Comparison of ENCODE assay signal across 1 cellular context in genomic region chr9:109122726-109123621, GRCh38.
TF ChIP-seq lines count a peak whose summit lies in the region.

No MANE protein-coding gene starts in this region.

TF ChIP-seq in K562, 482 proteins besides CTCF, POLR2A, EP300 and RAD21 (continued from another document and continues in another):
- no peak; the same call in 1 of the 2 replicates for TF ChIP-seq ZBTB40 (IDR thresholded peaks at IDR 0.05)
- no peak for TF ChIP-seq ZBTB40 (CRISPR knock-in tag; IDR thresholded peaks at IDR 0.05)
- TF ChIP-seq NR1H2 (CRISPR knock-in tag; IDR thresholded peaks at IDR 0.05), result no peak
- TF ChIP-seq WHSC1 (IDR thresholded peaks at IDR 0.05; ENCODE audit: low read length), result no peak
- peak; percentile 62 for TF ChIP-seq BRD9 (IDR thresholded peaks at IDR 0.05; ENCODE audit: low read depth, partially characterized antibody)
- TF ChIP-seq PTRF (tag; IDR thresholded peaks at IDR 0.05), result no peak
- TF ChIP-seq HDAC2 (IDR thresholded peaks at IDR 0.05), result peak; percentile 94
- no peak for TF ChIP-seq CBX1 (IDR thresholded peaks at IDR 0.05; ENCODE audit: low read depth)
- TF ChIP-seq EHMT2 (IDR thresholded peaks at IDR 0.05), result peak; percentile 86
- TF ChIP-seq HMG20B (CRISPR knock-in tag; IDR thresholded peaks at IDR 0.05), result no peak
- no peak for TF ChIP-seq NFATC3 (IDR thresholded peaks at IDR 0.05)
- TF ChIP-seq ETV6 (IDR thresholded peaks at IDR 0.05; ENCODE audit: borderline replicate concordance in 1 of 2, low read depth in 2 of 2, low read length in 1 of 2), result no peak
- TF ChIP-seq ETV6 (CRISPR knock-in tag; IDR thresholded peaks at IDR 0.05; ENCODE audit: borderline replicate concordance), result no peak
- TF ChIP-seq TOE1 (IDR thresholded peaks at IDR 0.05; ENCODE audit: borderline replicate concordance), result peak; percentile 71
- TF ChIP-seq TOE1 (CRISPR knock-in tag; IDR thresholded peaks at IDR 0.05; ENCODE audit: borderline replicate concordance, low read depth), result no peak
- TF ChIP-seq CBX2 (IDR thresholded peaks at IDR 0.05; ENCODE audit: insufficient read depth, low read length, poor library complexity, severe bottlenecking), result no peak
- TF ChIP-seq NRF1 (conservative IDR thresholded peaks at IDR 0.05 in 1 of 2, IDR thresholded peaks at IDR 0.05 in 1 of 2), result no peak
- no peak for TF ChIP-seq SRSF9 (IDR thresholded peaks at IDR 0.05; ENCODE audit: borderline replicate concordance, low read depth, low read length)
- no peak for TF ChIP-seq IFI16 (CRISPR knock-in tag; IDR thresholded peaks at IDR 0.05)
- TF ChIP-seq KLF13 (tag; IDR thresholded peaks at IDR 0.05; ENCODE audit: borderline replicate concordance, low read depth), result no peak
- peak in 1 of 2 experiments; percentile 74 for TF ChIP-seq AFF1 (IDR thresholded peaks at IDR 0.05; ENCODE audit: low read depth in 1 of 2, partially characterized antibody in 2 of 2)
- TF ChIP-seq SMAD3 (CRISPR knock-in tag; conservative IDR thresholded peaks at IDR 0.05), result no peak
- no peak for TF ChIP-seq HMGN3 (IDR thresholded peaks at IDR 0.05; ENCODE audit: borderline replicate concordance, extremely low read depth, insufficient read length, low read depth, low read length)
- TF ChIP-seq NBN (IDR thresholded peaks at IDR 0.05; ENCODE audit: low read depth), result peak; percentile 85
- TF ChIP-seq FOSL1 (tag; conservative IDR thresholded peaks at IDR 0.05), result peak; percentile 20; the same call in 1 of the 2 replicates
- TF ChIP-seq ZBTB9 (CRISPR knock-in tag; IDR thresholded peaks at IDR 0.05), result no peak
- TF ChIP-seq TBP (optimal IDR thresholded peaks at IDR 0.05; ENCODE audit: low read depth, low read length), result no peak
- peak; percentile 64 for TF ChIP-seq HDAC3 (IDR thresholded peaks at IDR 0.05; ENCODE audit: borderline replicate concordance, partially characterized antibody)
- no peak for TF ChIP-seq CBFA2T2 (conservative IDR thresholded peaks at IDR 0.05)
- TF ChIP-seq ZNF764 (CRISPR knock-in tag; IDR thresholded peaks at IDR 0.05; ENCODE audit: low read depth), result no peak
- no peak for TF ChIP-seq MXD1 (CRISPR knock-in tag; IDR thresholded peaks at IDR 0.05; ENCODE audit: borderline replicate concordance, poor library complexity, severe bottlenecking)
- TF ChIP-seq ZBTB12 (CRISPR knock-in tag; IDR thresholded peaks at IDR 0.05), result no peak
- TF ChIP-seq BDP1 (IDR thresholded peaks at IDR 0.05; ENCODE audit: insufficient read depth, insufficient read length), result no peak
- TF ChIP-seq PHF20 (IDR thresholded peaks at IDR 0.05; ENCODE audit: partially characterized antibody), result no peak
- no peak for TF ChIP-seq ZC3H11A (IDR thresholded peaks at IDR 0.05; ENCODE audit: low read depth, low read length)
- TF ChIP-seq NR3C1 (CRISPR knock-in tag; IDR thresholded peaks at IDR 0.05), result no peak
- TF ChIP-seq NCOA2 (IDR thresholded peaks at IDR 0.05; ENCODE audit: partially characterized antibody in 2 of 2), result no peak
- no peak for TF ChIP-seq PREB (CRISPR knock-in tag; IDR thresholded peaks at IDR 0.05)
- TF ChIP-seq NFE2 (IDR thresholded peaks at IDR 0.05; ENCODE audit: low read depth), result peak; percentile 99
